In genomic region chr2:73913414-73914054, GRCh38 we compare ENCODE assay signal across 31 cellular contexts. TPM values are rescaled to one million over a fixed set of nuclear protein-coding genes. Genes with fewer than 3 reads are reported as not detected.
"Had no signal": no experiment of that assay in that cellular context is flagged by ENCODE, and none has a peak within 500 bp of the region (broad histone marks: within the 10 kb centered on the region; RNA-seq: fewer than 3 reads in every experiment).

No MANE protein-coding gene starts in this region.

- DNase-seq: activated CD4-positive, alpha-beta memory T cell treated with anti-CD3 and anti-CD28 coated beads, Interleukin-2, amount 10 ng/mL, durations not matched to agents 7 days and 5 days; activated CD4-positive, alpha-beta T cell treated with anti-CD3 and anti-CD28 coated beads for 36 hours; activated CD4-positive, alpha-beta T cell treated with anti-CD3 and anti-CD28 coated beads, Interleukin-2, amount 50 U/mL, for 1 hour; activated effector memory CD4-positive, alpha-beta T cell treated with Interleukin-2 at 50 U/mL for 16 hours; activated naive CD4-positive, alpha-beta T cell; activated naive CD8-positive, alpha-beta T cell treated with anti-CD3 and anti-CD28 coated beads, Interleukin-2, amount 50 U/mL, for 24 hours; activated T-cell treated with anti-CD3 and anti-CD28 coated beads, Interleukin-2, amount 50 U/mL, for 1 hour; amniotic stem cell; body of pancreas; NCI-H1092; NCI-H1417; NCI-H2029; NCI-H2107; NCI-H2171 treated with DMSO at 0.1 percent for 48 hours; NCI-H226; NCI-H526 treated with DMSO at 0.1 percent for 48 hours; NCI-H82; OCI-M1; RPMI8226; SK-N-SH; T-helper 1 cell; WERI-Rb-1 had no signal

- H3K4me2 ChIP-seq: KMS-11, SK-N-SH had no signal

- H3K36me3 ChIP-seq: WERI-Rb-1 had no signal

- H3K27ac ChIP-seq: ascending aorta, body of pancreas, KMS-11, WERI-Rb-1 had no signal

- FAIRE-seq: bronchial epithelial cell had no signal

- H3K4me3 ChIP-seq: ascending aorta, body of pancreas had no signal

- H3K9ac ChIP-seq: KMS-11, SK-N-SH had no signal

- H3K4me1 ChIP-seq: ascending aorta, body of pancreas had no signal

- ATAC-seq: activated CD4-positive, alpha-beta T cell treated with anti-CD3 and anti-CD28 coated beads for 36 hours; activated naive CD8-positive, alpha-beta T cell treated with anti-CD3 and anti-CD28 coated beads, Interleukin-2, amount 50 U/mL, for 24 hours; body of pancreas; Panc1; Right ventricle myocardium inferior had no signal

- H3K27me3 ChIP-seq: ascending aorta, body of pancreas had no signal

- H3K9me3 ChIP-seq: ascending aorta, body of pancreas, SK-N-SH had no signal

RNA-seq across cellular contexts. Expression of gene ACTG2, which starts 20.7 kb away (rescaled TPM):
- total RNA-seq: activated CD4-positive, alpha-beta memory T cell treated with anti-CD3 and anti-CD28 coated beads, Interleukin-2, amount 10 ng/mL, durations not matched to agents 7 days and 5 days; bronchial epithelial cell; MCF 10A; NCI-H460; T-helper 2 cell treated with Interferon-gamma antibody and Interleukin-4, amounts not matched to agents 100 ng/mL and 5 ng/mL, for 36 hours had no signal
- polyA plus RNA-seq: IgD-negative memory B cell had no signal
